In genomic region chr11:37657645-37658044, GRCh38 we compare ENCODE assay signal across 11 cellular contexts.
A peak's percentile ranks its signal among the peaks of the same experiment; 100 is the strongest.
DNase-seq lines count a peak whose midpoint lies in the region; ATAC-seq and TF ChIP-seq lines count a peak whose summit lies in the region.
"Had no signal": no experiment of that assay in that cellular context is flagged by ENCODE, and none has a peak within 500 bp of the region (broad histone marks: within the 10 kb centered on the region; RNA-seq: fewer than 3 reads in every experiment).

No MANE protein-coding gene starts in this region.

- no peaks in the 10 kb centered on the region for H3K4me1 Mint-ChIP-seq in endodermal cell

- ATAC-seq in gastroesophageal sphincter = no peak
- no peak for ATAC-seq in GM18868 (IDR thresholded peaks at IDR 0.05; ENCODE audit: unreplicated experiment)

- H3K4me1 ChIP-seq in OCI-LY1 (ENCODE audit: insufficient read depth, low read length, severe bottlenecking) (no peaks in the 10 kb centered on the region), endodermal cell (ENCODE audit: control insufficient read depth, insufficient read depth, low read length) (no peaks in the 10 kb centered on the region), gastroesophageal sphincter (no peaks in the 10 kb centered on the region)

- no peak overlapping the region for H3K27ac Mint-ChIP-seq in endodermal cell
- H3K27ac Mint-ChIP-seq: activated T-helper 1 cell treated with anti-CD3 and anti-CD28 coated beads, Interleukin-12 subunit alpha, Interleukin-12 subunit beta, Interleukin-2, Interleukin-4 antibody, amounts not matched to agents 30 ng/mL and 10 ng/mL and 1 ng/mL, durations not matched to agents 14 hours and 24 hours and 36 hours had no signal

- H3K4me3 Mint-ChIP-seq in endodermal cell = no peak overlapping the region
- H3K4me3 Mint-ChIP-seq: activated T-helper 1 cell treated with anti-CD3 and anti-CD28 coated beads, Interleukin-12 subunit alpha, Interleukin-12 subunit beta, Interleukin-2, Interleukin-4 antibody, amounts not matched to agents 30 ng/mL and 10 ng/mL and 1 ng/mL, durations not matched to agents 14 hours and 24 hours and 36 hours had no signal

- WGBS in endodermal cell (ENCODE audit: insufficient coverage in 1 of 2, insufficient read length in 1 of 2), 2 experiments = 88% methylated on average over 1 of the region's 1 CpG; no CpG with 5 or more reads in 1 of the 2 experiments
- 92 to 100% methylated on average over 1 of the region's 1 CpG for WGBS in gastroesophageal sphincter (ENCODE audit: low coverage in 1 of 2), 2 donors

- H3K27ac ChIP-seq in OCI-LY1 (ENCODE audit: low read depth, low read length, poor library complexity, severe bottlenecking) (no peak overlapping the region), endodermal cell (ENCODE audit: low read depth, low read length) (no peak overlapping the region), gastroesophageal sphincter (no peak overlapping the region)

- H2AFZ ChIP-seq in OCI-LY1 (ENCODE audit: low read length) = no peak overlapping the region

- no peaks in the 10 kb centered on the region for H3K27me3 Mint-ChIP-seq in endodermal cell (ENCODE audit: insufficient read depth)

- TF ChIP-seq CTCF in OCI-LY1 (IDR thresholded peaks at IDR 0.05; ENCODE audit: low read length) = peak; percentile 22; the same call in 1 of the 2 replicates
- TF ChIP-seq CTCF in endodermal cell (conservative IDR thresholded peaks at IDR 0.05) = peak; percentile 71
- TF ChIP-seq CTCF in retinal pigment epithelial cell (conservative IDR thresholded peaks at IDR 0.05; ENCODE audit: low read depth, low read length) = peak; percentile 19
- TF ChIP-seq CTCF in gastroesophageal sphincter (IDR thresholded peaks at IDR 0.05) = no peak

- no peaks in the 10 kb centered on the region for H3K36me3 ChIP-seq in OCI-LY1 (ENCODE audit: insufficient read depth, low read length)
- H3K36me3 ChIP-seq in endodermal cell (ENCODE audit: control insufficient read depth, insufficient read depth, low read length) = no peaks in the 10 kb centered on the region
- H3K36me3 ChIP-seq in gastroesophageal sphincter = no peaks in the 10 kb centered on the region

- no peaks in the 10 kb centered on the region for H3K79me2 ChIP-seq in OCI-LY1 (ENCODE audit: insufficient read depth, low read length)

- DNase-seq in NCI-H748 (lab: John Stamatoyannopoulos, UW; ENCODE audit: unreplicated experiment) (peak; percentile 2), NCI-H748 treated with DMSO at 0.1 percent for 48 hours (lab: John Stamatoyannopoulos, UW) (no peak), endodermal cell (no peak), retinal pigment epithelial cell (ENCODE audit: low read depth) (no peak), mesenteric fat pad (ENCODE audit: low spot score) (no peak)
- DNase-seq: NCI-H2081 treated with DMSO at 0.1 percent for 48 hours; stimulated activated naive CD4-positive, alpha-beta T cell treated with Interleukin-2 at 50 U/mL for 16 hours had no signal

- no peak overlapping the region for H3K4me2 ChIP-seq in OCI-LY1 (ENCODE audit: low read length)

- TF ChIP-seq EP300 in gastroesophageal sphincter (IDR thresholded peaks at IDR 0.05) = no peak

- H3K9me3 Mint-ChIP-seq in endodermal cell = peaks cover 5% of the 10 kb centered on the region

- no peaks in the 10 kb centered on the region for H3K9me2 ChIP-seq in OCI-LY1 (ENCODE audit: low read depth, low read length)

- H3K4me3 ChIP-seq in OCI-LY1 (ENCODE audit: low read depth, low read length, poor library complexity, severe bottlenecking) (no peak overlapping the region), endodermal cell (ENCODE audit: low read length) (no peak overlapping the region), retinal pigment epithelial cell (ENCODE audit: low read length) (no peak overlapping the region), gastroesophageal sphincter (no peak overlapping the region)

- peaks cover 3% of the 10 kb centered on the region for H3K36me3 Mint-ChIP-seq in endodermal cell (ENCODE audit: low read depth)

- no peak overlapping the region for H3K9ac ChIP-seq in OCI-LY1 (ENCODE audit: low read length)
- no peak overlapping the region for H3K9ac ChIP-seq in endodermal cell (ENCODE audit: extremely low read depth, low read length, poor library complexity, severe bottlenecking)

- no peaks in the 10 kb centered on the region for H3K27me3 ChIP-seq in OCI-LY1 (ENCODE audit: insufficient read depth, low read length)
- H3K27me3 ChIP-seq in endodermal cell (ENCODE audit: control insufficient read depth, insufficient read depth, low read length, poor library complexity, severe bottlenecking) = no peaks in the 10 kb centered on the region
- H3K27me3 ChIP-seq in gastroesophageal sphincter = no peaks in the 10 kb centered on the region

- H3F3A ChIP-seq in OCI-LY1 (ENCODE audit: insufficient read depth, low read length) = no peaks in the 10 kb centered on the region

- H4K20me1 ChIP-seq in OCI-LY1 (ENCODE audit: insufficient read depth, low read length) = no peaks in the 10 kb centered on the region

- H3K9me3 ChIP-seq in OCI-LY1 (ENCODE audit: low read length) (no peaks in the 10 kb centered on the region), endodermal cell (ENCODE audit: control insufficient read depth, low read length) (no peaks in the 10 kb centered on the region), gastroesophageal sphincter (peaks cover 0 to 5% (median 0%) of the 10 kb centered on the region in 3 donors)

- TF ChIP-seq POLR2A in gastroesophageal sphincter (IDR thresholded peaks at IDR 0.05) = no peak

Comparison
In these comparisons a context has a peak if more than half of its experiments do, and no peak if none do; other contexts are left out.
1. CTCF ChIP-seq: peak in OCI-LY1 (single experiment), endodermal cell (single experiment) and retinal pigment epithelial cell (single experiment); none in gastroesophageal sphincter (0 of 4).